Comparison of ENCODE assay signal across 12 cellular contexts in the genomic region with DNA sequence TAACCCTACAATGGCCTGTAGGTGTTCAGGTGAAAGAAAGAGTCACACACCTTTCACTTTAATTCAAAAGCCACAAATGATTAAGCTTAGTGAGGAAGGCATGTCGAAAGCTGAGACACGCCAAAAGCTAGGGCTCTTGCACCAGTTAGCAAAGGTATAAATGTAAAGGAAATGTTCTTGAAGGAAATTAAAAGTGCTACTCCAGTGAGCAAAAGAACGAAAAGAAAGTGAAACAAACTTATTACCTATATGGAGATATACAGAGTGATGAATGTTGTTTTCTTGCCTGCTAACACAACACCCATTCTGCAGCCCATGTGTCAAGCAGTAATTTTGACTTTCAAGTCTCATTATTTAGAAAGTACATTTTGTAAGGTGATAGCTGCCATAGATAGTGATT.
A peak's percentile ranks its signal among the peaks of the same experiment; 100 is the strongest.
DNase-seq lines count a peak whose midpoint lies in the region; ATAC-seq, FAIRE-seq and TF ChIP-seq lines count a peak whose summit lies in the region.
"Had no signal": no experiment of that assay in that cellular context is flagged by ENCODE, and none has a peak within 500 bp of the region (broad histone marks: within the 10 kb centered on the region; RNA-seq: fewer than 3 reads in every experiment).

No MANE protein-coding gene starts in this region.

- H3K79me2 ChIP-seq in GM12878 (ENCODE audit: control insufficient read depth, insufficient read depth, low read length): no peaks in the 10 kb centered on the region

- no peak for TF ChIP-seq RAD21 in GM12878 (IDR thresholded peaks at IDR 0.05; ENCODE audit: insufficient read depth, low read depth, low read length)

- no peak for TF ChIP-seq CTCF in GM12878 (IDR thresholded peaks at IDR 0.05 in 2 of 3, conservative IDR thresholded peaks at IDR 0.05 in 1 of 3; ENCODE audit: control insufficient read depth in 2 of 3, extremely low read depth in 1 of 3, insufficient read depth in 1 of 3, low read depth in 3 of 3, low read length in 3 of 3)

- no peaks in the 10 kb centered on the region for H3K27me3 ChIP-seq in GM12878 (replicated peaks in 1 of 2; ENCODE audit: control insufficient read depth in 2 of 2, insufficient read depth in 2 of 2, low read length in 1 of 2)
- H3K27me3 ChIP-seq: testis had no signal

- TF ChIP-seq POLR2A in GM12878 (IDR thresholded peaks at IDR 0.05; ENCODE audit: low read depth, low read length): no peak
- no peak for TF ChIP-seq POLR2A in erythroblast (IDR thresholded peaks at IDR 0.05; ENCODE audit: low read length)

- TF ChIP-seq EP300 in GM12878 (IDR thresholded peaks at IDR 0.05; ENCODE audit: borderline replicate concordance in 1 of 2, control insufficient read depth in 1 of 2, low read depth in 2 of 2, low read length in 2 of 2): no peak

- in situ Hi-C loops in GM12878 (cut with MboI): no loop called here

- no peaks in the 10 kb centered on the region for H3K36me3 ChIP-seq in GM12878 (ENCODE audit: control insufficient read depth in 2 of 2, insufficient read depth in 2 of 2, low read length in 1 of 2)

- RAD21 ChIA-PET in GM12878 (lab: Charles Lee; ENCODE audit: unreplicated experiment): no interaction called here

- peaks cover 4% of the 10 kb centered on the region; the same call in 1 of the 2 replicates for H3K4me1 ChIP-seq in GM12878 (ENCODE audit: control insufficient read depth, insufficient read depth, low read length)
- H3K4me1 ChIP-seq: testis had no signal

- peak; percentile 47 for FAIRE-seq in GM12878 (lab: Jason Lieb, UNC)

- no TSS peak for BruUV-seq in GM12878 (replicated peaks; lab: Mats Ljungman, UMichigan)

- CTCF ChIA-PET in GM12878 (lab: Yijun Ruan, JAX): no interaction called here

- H2AFZ ChIP-seq in GM12878 (ENCODE audit: control insufficient read depth, low read depth, low read length): peak overlapping the region; percentile 66

- intact Hi-C loops in GM12878 (cut with micrococcal nuclease; ENCODE audit: unreplicated experiment): loop anchor here (2.0 to 5.0 kb wide), 2 partner anchors 44 to 116 kb away; no protein-coding TSS in a partner anchor

- no peak overlapping the region for H3K27ac ChIP-seq in GM12878 (ENCODE audit: control insufficient read depth, insufficient read depth)
- H3K27ac ChIP-seq: testis had no signal

- DNase-seq in GM12878 (ENCODE audit: low read depth, low spot score) (no peak), DMS79 (lab: John Stamatoyannopoulos, UW) (no peak), AG08396 (ENCODE audit: low spot score) (no peak), erythroblast (lab: John Stamatoyannopoulos, UW) (no peak), NCI-H146 treated with DMSO at 0.1 percent for 48 hours (lab: John Stamatoyannopoulos, UW; ENCODE audit: unreplicated experiment) (no peak)
- DNase-seq: H9, NCI-H1105 treated with DMSO at 0.1 percent for 48 hours, RPMI8226, testis had no signal

- H4K20me1 ChIP-seq in GM12878 (ENCODE audit: control insufficient read depth, insufficient read depth): no peaks in the 10 kb centered on the region

- peak; percentile 77 for ATAC-seq in GM18511 (IDR thresholded peaks at IDR 0.05; ENCODE audit: unreplicated experiment)
- ATAC-seq in GM21381 (IDR thresholded peaks at IDR 0.05; ENCODE audit: unreplicated experiment): peak; percentile 75
- peak; percentile 81 for ATAC-seq in HG03354 (IDR thresholded peaks at IDR 0.05; ENCODE audit: poor library complexity, severe bottlenecking, unreplicated experiment)
- ATAC-seq in GM12878: peak; percentile 80

- SMC1A ChIA-PET in GM12878 (lab: Charles Lee; ENCODE audit: uncharacterized antibody, unreplicated experiment): interaction anchor here (1.2 to 1.3 kb wide), 2 partner anchors 43 to 312 kb away, joined by 3 to 7 read pairs; no protein-coding TSS in a partner anchor

- peak overlapping the region; percentile 67 for H3K4me2 ChIP-seq in GM12878 (ENCODE audit: control insufficient read depth, insufficient read depth)

- no peaks in the 10 kb centered on the region for H3K9me3 ChIP-seq in GM12878 (replicated peaks; ENCODE audit: control insufficient read depth, insufficient read depth, low read length)
- H3K9me3 ChIP-seq: testis had no signal

- H3K4me3 ChIP-seq in GM12878: peak overlapping the region; percentile 30; the same call in 1 of the 2 replicates
- H3K4me3 ChIP-seq: testis had no signal

- WGBS in GM12878 (ENCODE audit: insufficient coverage, insufficient replicate concordance, low lambda C conversion rate, missing lambda C conversion rate): 0% methylated on average over 3 of the region's 3 CpGs

- no peak overlapping the region for H3K9ac ChIP-seq in GM12878 (ENCODE audit: control insufficient read depth, insufficient read depth, low read length)

- POLR2A ChIA-PET in GM12878 (lab: Charles Lee): no interaction called here

TF ChIP-seq in GM12878, 131 proteins besides CTCF, POLR2A, EP300 and RAD21:
- no peak for TF ChIP-seq IRF3 (IDR thresholded peaks at IDR 0.05)
- TF ChIP-seq DPF2 (IDR thresholded peaks at IDR 0.05): no peak
- TF ChIP-seq NFYA (IDR thresholded peaks at IDR 0.05; ENCODE audit: borderline replicate concordance, low read depth, low read length): no peak
- TF ChIP-seq JUNB (IDR thresholded peaks at IDR 0.05): no peak
- TF ChIP-seq BACH1 (IDR thresholded peaks at IDR 0.05; ENCODE audit: borderline replicate concordance): no peak
